21 cellular contexts compared by ENCODE assay signal in the genomic region with DNA sequence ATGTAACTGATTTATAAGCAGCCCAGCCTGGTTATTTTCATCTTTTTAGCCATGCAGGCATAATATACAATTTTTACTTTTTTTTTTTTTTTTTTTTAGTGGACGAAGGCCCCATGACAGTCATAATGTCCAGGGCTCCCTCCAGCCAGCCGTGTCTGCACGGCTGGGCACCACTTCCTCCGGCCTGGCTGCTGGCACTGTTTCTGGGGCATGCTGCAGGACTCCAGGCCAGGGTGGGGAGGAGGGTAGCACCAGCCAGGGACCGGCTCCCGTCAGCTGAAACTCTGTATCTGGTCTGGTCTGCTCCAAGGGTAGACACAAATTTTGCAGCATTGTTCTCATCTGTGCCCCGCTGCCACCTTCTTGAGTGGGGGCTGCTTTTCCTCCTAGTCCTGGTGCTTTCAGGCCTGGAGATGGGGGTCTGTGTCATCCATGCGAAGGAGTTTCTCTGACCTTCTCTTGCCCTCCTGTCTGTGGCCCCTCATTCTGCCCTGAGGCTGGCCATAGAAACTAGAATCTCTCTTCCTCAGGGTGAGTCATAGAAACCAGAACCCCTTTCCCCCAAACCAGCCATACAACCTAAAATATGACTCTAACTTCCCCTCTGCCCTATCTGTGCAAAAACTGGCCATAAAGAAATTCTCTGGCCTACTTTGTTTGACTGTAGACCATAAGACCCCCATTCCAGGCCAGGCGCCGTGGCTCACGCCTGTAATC. TPM values are rescaled to one million over a fixed set of nuclear protein-coding genes. Genes with fewer than 3 reads are reported as not detected.
DNase-seq lines count a peak whose midpoint lies in the region; ATAC-seq, FAIRE-seq and TF ChIP-seq lines count a peak whose summit lies in the region.
"Had no signal": no experiment of that assay in that cellular context is flagged by ENCODE, and none has a peak within 500 bp of the region (broad histone marks: within the 10 kb centered on the region; RNA-seq: fewer than 3 reads in every experiment).

No MANE protein-coding gene starts in this region.

- H3K27ac ChIP-seq in PC-9: peak overlapping the region; percentile 44
- H3K27ac ChIP-seq in neural progenitor cell: no peak overlapping the region
- no peak overlapping the region for H3K27ac ChIP-seq in psoas muscle
- H3K27ac ChIP-seq in colonic mucosa: no peak overlapping the region
- H3K27ac ChIP-seq in mammary epithelial cell (ENCODE audit: insufficient read depth, low read depth, low read length): no peak overlapping the region

- H3K36me3 Mint-ChIP-seq in neural progenitor cell: no peaks in the 10 kb centered on the region
- H3K36me3 Mint-ChIP-seq: activated CD8-positive, alpha-beta memory T cell treated with anti-CD3 and anti-CD28 coated beads, Interleukin-2, amount 10 ng/mL, durations not matched to agents 7 days and 5 days; CD14-positive monocyte; immature natural killer cell had no signal

- H3K36me3 ChIP-seq in PC-9 (ENCODE audit: low read depth) (no peaks in the 10 kb centered on the region), neural progenitor cell (no peaks in the 10 kb centered on the region), psoas muscle (ENCODE audit: insufficient read depth in 1 of 2, low read depth in 1 of 2) (no peaks in the 10 kb centered on the region), colonic mucosa (no peaks in the 10 kb centered on the region), mammary epithelial cell (ENCODE audit: insufficient read depth, low read length) (no peaks in the 10 kb centered on the region)

- H4K20me1 ChIP-seq in PC-9 (ENCODE audit: insufficient read depth) (no peaks in the 10 kb centered on the region), neural progenitor cell (ENCODE audit: low read depth) (no peaks in the 10 kb centered on the region), mammary epithelial cell (ENCODE audit: insufficient read depth, low read length) (no peaks in the 10 kb centered on the region)

- BruUV-seq in PC-9 (replicated peaks; lab: Mats Ljungman, UMichigan) (no TSS peak), mammary epithelial cell (replicated peaks; lab: Mats Ljungman, UMichigan) (no TSS peak)

- H3K4me3 ChIP-seq in PC-9 (no peak overlapping the region), neural progenitor cell (no peak overlapping the region), psoas muscle (no peak overlapping the region), colonic mucosa (no peak overlapping the region), mammary epithelial cell (replicated peaks in 1 of 3; ENCODE audit: insufficient read depth in 1 of 3, low read depth in 2 of 3, low read length in 3 of 3) (no peak overlapping the region)
- H3K4me3 ChIP-seq: K562 had no signal

- dilution Hi-C loops in mammary epithelial cell (cut with HindIII; ENCODE audit: low sequenced_read_pairs): loop anchor here (5.0 kb wide), 1 partner anchor 69 kb away; no protein-coding TSS in a partner anchor

- H3K9ac ChIP-seq in neural progenitor cell (peak overlapping the region; percentile 3), colonic mucosa (ENCODE audit: low read depth in 2 of 2, low read length in 2 of 2) (no peak overlapping the region), mammary epithelial cell (ENCODE audit: insufficient read depth, low read length) (no peak overlapping the region)

- peaks cover 19% of the 10 kb centered on the region for H3K4me1 Mint-ChIP-seq in neural progenitor cell

- peaks cover 34% of the 10 kb centered on the region for H3K27me3 Mint-ChIP-seq in neural progenitor cell (ENCODE audit: insufficient read depth, low read depth)

- H3K9me3 ChIP-seq in PC-9 (ENCODE audit: insufficient read depth, low read depth): no peaks in the 10 kb centered on the region
- no peaks in the 10 kb centered on the region for H3K9me3 ChIP-seq in neural progenitor cell (ENCODE audit: low read depth)
- no peaks in the 10 kb centered on the region for H3K9me3 ChIP-seq in psoas muscle
- no peaks in the 10 kb centered on the region for H3K9me3 ChIP-seq in colonic mucosa
- H3K9me3 ChIP-seq in mammary epithelial cell (replicated peaks; ENCODE audit: insufficient read depth, low read length): no peaks in the 10 kb centered on the region

- POLR2A ChIA-PET in PC-9 (lab: Charles Lee; ENCODE audit: unreplicated experiment): interaction anchor here (0.7 kb wide), 1 partner anchor 121 kb away, joined by 5 read pairs; no protein-coding TSS in a partner anchor

- TF ChIP-seq CTCF in PC-9 (conservative IDR thresholded peaks at IDR 0.05) (no peak), neural progenitor cell (IDR thresholded peaks at IDR 0.05) (no peak), psoas muscle (IDR thresholded peaks at IDR 0.05) (no peak), colonic mucosa (IDR thresholded peaks at IDR 0.05) (no peak), mammary epithelial cell (conservative IDR thresholded peaks at IDR 0.05 in 1 of 2, IDR thresholded peaks at IDR 0.05 in 1 of 2; ENCODE audit: extremely low read depth in 1 of 2, insufficient read depth in 1 of 2, low read depth in 1 of 2, low read length in 2 of 2) (no peak)

- CTCF ChIA-PET in PC-9 (lab: Charles Lee) (no interaction called here), mammary epithelial cell (lab: Charles Lee; ENCODE audit: low non-redundant PET) (no interaction called here)

- H3K79me2 ChIP-seq in PC-9 (ENCODE audit: low read depth) (no peaks in the 10 kb centered on the region), neural progenitor cell (ENCODE audit: low read depth) (no peaks in the 10 kb centered on the region), mammary epithelial cell (ENCODE audit: insufficient read depth, low read length) (no peaks in the 10 kb centered on the region)

- peak overlapping the region; percentile 85 for H3K27ac Mint-ChIP-seq in neural progenitor cell
- H3K27ac Mint-ChIP-seq: activated CD8-positive, alpha-beta memory T cell treated with anti-CD3 and anti-CD28 coated beads, Interleukin-2, amount 10 ng/mL, durations not matched to agents 7 days and 5 days; activated T-helper 1 cell treated with anti-CD3 and anti-CD28 coated beads, Interleukin-12 subunit alpha, Interleukin-12 subunit beta, Interleukin-2, Interleukin-4 antibody, amounts not matched to agents 30 ng/mL and 10 ng/mL and 1 ng/mL, durations not matched to agents 14 hours and 24 hours and 36 hours had no signal

- peaks cover 6% of the 10 kb centered on the region for H3K9me3 Mint-ChIP-seq in neural progenitor cell
- H3K9me3 Mint-ChIP-seq: activated T-helper 1 cell treated with anti-CD3 and anti-CD28 coated beads, Interleukin-12 subunit alpha, Interleukin-12 subunit beta, Interleukin-2, Interleukin-4 antibody, amounts not matched to agents 30 ng/mL and 10 ng/mL and 1 ng/mL, durations not matched to agents 14 hours and 24 hours and 36 hours; immature natural killer cell had no signal

- ATAC-seq in GM21786 (IDR thresholded peaks at IDR 0.05; ENCODE audit: unreplicated experiment) (peak; percentile 58), psoas muscle (no peak)
- ATAC-seq: activated CD8-positive, alpha-beta memory T cell treated with anti-CD3 and anti-CD28 coated beads, Interleukin-2, amount 10 ng/mL, durations not matched to agents 7 days and 5 days; K562 had no signal

- H2AFZ ChIP-seq in PC-9 (no peak overlapping the region), neural progenitor cell (replicated peaks) (no peak overlapping the region), mammary epithelial cell (ENCODE audit: low read depth, low read length) (no peak overlapping the region)

- intact Hi-C loops in PC-9 (cut with micrococcal nuclease; ENCODE audit: unreplicated experiment): no loop called here
- intact Hi-C loops in psoas muscle (cut with DNase I): no loop called here
- intact Hi-C loops in colonic mucosa (cut with DNase I): no loop called here
- intact Hi-C loops in mammary epithelial cell (cut with micrococcal nuclease): no loop called here

- DNase-seq in GM18507 (ENCODE audit: extremely low spot score, insufficient read length, low read depth) (no peak), PC-9 (no peak), neural progenitor cell (ENCODE audit: low spot score) (no peak), SIG-M5 (lab: John Stamatoyannopoulos, UW) (no peak), psoas muscle (no peak), colonic mucosa (no peak), mammary epithelial cell (no peak)
- DNase-seq: activated CD4-positive, alpha-beta T cell treated with anti-CD3 and anti-CD28 coated beads for 1 hour; activated CD8-positive, alpha-beta memory T cell treated with anti-CD3 and anti-CD28 coated beads, Interleukin-2, amount 10 ng/mL, durations not matched to agents 7 days and 5 days; immature natural killer cell; NCI-H1092; NCI-H510A; NK-92 treated with Interleukin-12 subunit alpha and Interleukin-12 subunit beta, amount 100 ng/mL, for 24 hours; occipital lobe had no signal

- H3F3A ChIP-seq in PC-9 (ENCODE audit: insufficient read depth, low read depth) (no peaks in the 10 kb centered on the region; the same call in 1 of the 2 replicates), neural progenitor cell (ENCODE audit: low read depth) (peaks cover 3% of the 10 kb centered on the region)

- in situ Hi-C loops in mammary epithelial cell (cut with MboI; ENCODE audit: low sequenced_read_pairs in 2 of 2): no loop called here

- H3K9me2 ChIP-seq in PC-9 (ENCODE audit: insufficient read depth): no peaks in the 10 kb centered on the region

- 73 to 85% (median 82%) methylated on average over 9 to 11 of the region's 11 CpGs for WGBS in psoas muscle, 3 donors
- WGBS in mammary epithelial cell (ENCODE audit: low coverage, missing lambda C conversion rate): 95% methylated on average over 9 of the region's 11 CpGs

- peak; percentile 77 for FAIRE-seq in GM18507 (lab: Jason Lieb, UNC)
- FAIRE-seq: endometrium, G401.6, H54, K562 had no signal

- H3K4me2 ChIP-seq in PC-9: peak overlapping the region; percentile 35
- no peak overlapping the region for H3K4me2 ChIP-seq in neural progenitor cell
- H3K4me2 ChIP-seq in mammary epithelial cell (ENCODE audit: insufficient read depth, low read depth, low read length): no peak overlapping the region

- H3K27me3 ChIP-seq in PC-9 (ENCODE audit: insufficient read depth, low read depth) (no peaks in the 10 kb centered on the region), neural progenitor cell (peaks cover 36% of the 10 kb centered on the region), psoas muscle (ENCODE audit: insufficient read depth in 3 of 3, low read length in 2 of 3) (no peaks in the 10 kb centered on the region), colonic mucosa (no peaks in the 10 kb centered on the region), mammary epithelial cell (ENCODE audit: insufficient read depth, low read length) (no peaks in the 10 kb centered on the region)

- H3K4me3 Mint-ChIP-seq in neural progenitor cell: peak overlapping the region; percentile 41
- H3K4me3 Mint-ChIP-seq: activated CD8-positive, alpha-beta memory T cell treated with anti-CD3 and anti-CD28 coated beads, Interleukin-2, amount 10 ng/mL, durations not matched to agents 7 days and 5 days; activated T-helper 1 cell treated with anti-CD3 and anti-CD28 coated beads, Interleukin-12 subunit alpha, Interleukin-12 subunit beta, Interleukin-2, Interleukin-4 antibody, amounts not matched to agents 30 ng/mL and 10 ng/mL and 1 ng/mL, durations not matched to agents 14 hours and 24 hours and 36 hours; CD14-positive monocyte; immature natural killer cell had no signal

- H3K4me1 ChIP-seq in PC-9 (replicated peaks; ENCODE audit: insufficient read depth) (peaks cover 24% of the 10 kb centered on the region), neural progenitor cell (no peaks in the 10 kb centered on the region), psoas muscle (no peaks in the 10 kb centered on the region), colonic mucosa (no peaks in the 10 kb centered on the region), mammary epithelial cell (ENCODE audit: insufficient read depth, low read length) (no peaks in the 10 kb centered on the region)

RNA-seq across cellular contexts. Expression of gene RRP7A, which starts 9.2 kb away (rescaled TPM):
- total RNA-seq in PC-9 (2021): 52.7 and 56.6 TPM in 2 replicates
- 15.2 and 31.9 TPM in 2 replicates for total RNA-seq in neural progenitor cell (ENCODE audit: low replicate concordance)
- total RNA-seq in psoas muscle: 10 to 100 TPM; 31.8 to 34.1 (median 32.3) TPM
- polyA plus RNA-seq in psoas muscle: 10 to 100 TPM in 2 of 3 donors, 1 to 10 TPM in 1; 5.7 to 34.8 (median 23.7) TPM
- total RNA-seq in colonic mucosa: 10 to 100 TPM; 28.6 to 79.4 TPM
- 10 to 100 TPM; 34.3 to 68.4 TPM for total RNA-seq in mammary epithelial cell
- polyA plus RNA-seq in mammary epithelial cell: 33.7 TPM
- 21.9 TPM for polyA minus RNA-seq in mammary epithelial cell

RNA-seq across cellular contexts. Expression of gene SERHL2, which starts 25.0 kb away (rescaled TPM):
- 1.9 and 2.4 TPM in 2 replicates for total RNA-seq in PC-9 (2021)
- total RNA-seq in neural progenitor cell (ENCODE audit: low replicate concordance): 0.99 TPM in 1 of 2 replicates, not detected in the other
- 1 to 10 TPM in 2 of 4 donors, under 1 TPM in 2; 0.82 to 1.6 (median 0.97) TPM for total RNA-seq in psoas muscle
- polyA plus RNA-seq in psoas muscle: 1 to 10 TPM in 2 of 3 donors, under 1 TPM in 1; 0.96 to 1.5 (median 1.1) TPM
- 1 to 10 TPM; 1.1 to 1.7 TPM for total RNA-seq in colonic mucosa
- total RNA-seq in mammary epithelial cell: 1 to 10 TPM; 1.7 to 2.3 TPM
- 1.4 TPM for polyA plus RNA-seq in mammary epithelial cell
- polyA minus RNA-seq in mammary epithelial cell: not detected
